ENCODE assay signal across 9 cellular contexts in genomic region chr17:66713533-66714042, GRCh38.
DNase-seq lines count a peak whose midpoint lies in the region; ATAC-seq, FAIRE-seq and TF ChIP-seq lines count a peak whose summit lies in the region.
"Had no signal": no experiment of that assay in that cellular context is flagged by ENCODE, and none has a peak within 500 bp of the region (broad histone marks: within the 10 kb centered on the region; RNA-seq: fewer than 3 reads in every experiment).

No MANE protein-coding gene starts in this region.

- no peak overlapping the region for H3K4me3 ChIP-seq in HepG2 (replicated peaks in 1 of 3; ENCODE audit: insufficient read depth in 1 of 3, low read depth in 2 of 3, low read length in 3 of 3)

- no peak for DNase-seq in HepG2 (ENCODE audit: low spot score)
- no peak for DNase-seq in OCI-M1 (lab: John Stamatoyannopoulos, UW)
- no peak for DNase-seq in NCI-H2107 (lab: John Stamatoyannopoulos, UW)
- no peak for DNase-seq in germinal center (ENCODE audit: low spot score)

- peak; percentile 63 for ATAC-seq in GM18520 (IDR thresholded peaks at IDR 0.05; ENCODE audit: unreplicated experiment)
- ATAC-seq in GM21390 (IDR thresholded peaks at IDR 0.05; ENCODE audit: unreplicated experiment): peak; percentile 69
- peak; percentile 54 for ATAC-seq in HG03520 (IDR thresholded peaks at IDR 0.05; ENCODE audit: unreplicated experiment)
- no peak for ATAC-seq in HepG2
- no peak for ATAC-seq in GM21717 (IDR thresholded peaks at IDR 0.05; ENCODE audit: unreplicated experiment)

- in situ Hi-C loops in HepG2 (cut with HindIII; ENCODE audit: extremely low pct_ligation_motif_present, low pct_unique_long_range_greater_than_20kb): no loop called here

- intact Hi-C loops in HepG2 (cut with micrococcal nuclease; ENCODE audit: unreplicated experiment): no loop called here

- H3K4me2 ChIP-seq in HepG2 (ENCODE audit: low read depth, low read length): no peak overlapping the region

- no peak for TF ChIP-seq RAD21 in HepG2 (CRISPR knock-in tag; IDR thresholded peaks at IDR 0.05)

- no peaks in the 10 kb centered on the region for H4K20me1 ChIP-seq in HepG2 (ENCODE audit: insufficient read depth, low read length)

- no peak for TF ChIP-seq CTCF in HepG2 (CRISPR knock-in tag; IDR thresholded peaks at IDR 0.05)

- H3K36me3 ChIP-seq in HepG2 (replicated peaks in 1 of 2; ENCODE audit: control insufficient read depth in 1 of 2, insufficient read depth in 2 of 2, low read length in 2 of 2): peaks cover 0 to 7% of the 10 kb centered on the region in 2 experiments; a peak in 1 of 5 replicates
- H3K36me3 ChIP-seq: neutrophil had no signal

- TF ChIP-seq POLR2A in HepG2 (IDR thresholded peaks at IDR 0.05; ENCODE audit: insufficient read depth in 1 of 2, low read depth in 2 of 2, low read length in 2 of 2): no peak

- TF ChIP-seq EP300 in HepG2 (IDR thresholded peaks at IDR 0.05; ENCODE audit: low read depth in 2 of 2, low read length in 2 of 2): no peak
- no peak for TF ChIP-seq EP300 in HepG2 (CRISPR knock-in tag; IDR thresholded peaks at IDR 0.05; ENCODE audit: borderline replicate concordance)

- no peak overlapping the region for H3K27ac ChIP-seq in HepG2 (ENCODE audit: extremely low read length, insufficient read depth, low read length)
- H3K27ac ChIP-seq: neutrophil had no signal

- no peak overlapping the region for H2AFZ ChIP-seq in HepG2 (ENCODE audit: low read length)

- POLR2A ChIA-PET in HepG2 (lab: Yijun Ruan, JAX): no interaction called here

- no peaks in the 10 kb centered on the region for H3K79me2 ChIP-seq in HepG2 (ENCODE audit: insufficient read depth, low read length)

- H3K27me3 ChIP-seq in HepG2 (ENCODE audit: control insufficient read depth in 1 of 2, insufficient read depth in 2 of 2, low read length in 2 of 2): no peaks in the 10 kb centered on the region
- H3K27me3 ChIP-seq: neutrophil had no signal

- FAIRE-seq in HepG2 (lab: Jason Lieb, UNC): no peak

- no TSS peak for BruUV-seq in HepG2 (replicated peaks; lab: Mats Ljungman, UMichigan)

- no peak overlapping the region for H3K9ac ChIP-seq in HepG2 (ENCODE audit: insufficient read depth, low read depth, low read length)

- no peaks in the 10 kb centered on the region for H3K9me3 ChIP-seq in HepG2 (ENCODE audit: low read length)
- H3K9me3 ChIP-seq: neutrophil had no signal

- 76% methylated on average over 6 of the region's 6 CpGs for WGBS in HepG2 (ENCODE audit: low lambda C conversion rate)

- CTCF ChIA-PET in HepG2 (lab: Yijun Ruan, JAX; ENCODE audit: low intra/inter-chr PET ratio, low total read pairs): no interaction called here

- H3K4me1 ChIP-seq in HepG2 (ENCODE audit: insufficient read depth, low read length): peaks cover 36% of the 10 kb centered on the region

TF ChIP-seq in HepG2, 621 proteins besides CTCF, POLR2A, EP300 and RAD21:
- TF ChIP-seq TCF7 (IDR thresholded peaks at IDR 0.05; ENCODE audit: low read depth) (peak; percentile 36; the same call in 1 of the 2 replicates), TP53 (CRISPR knock-in tag; conservative IDR thresholded peaks at IDR 0.05) (no peak), RBM22 (optimal IDR thresholded peaks at IDR 0.05; ENCODE audit: low read length) (peak; percentile 13), ATF7 (IDR thresholded peaks at IDR 0.05) (no peak), ATF7 (CRISPR knock-in tag; IDR thresholded peaks at IDR 0.05) (no peak), PAX8 (CRISPR knock-in tag; IDR thresholded peaks at IDR 0.05; ENCODE audit: borderline replicate concordance) (no peak), ZNF7 (CRISPR knock-in tag; IDR thresholded peaks at IDR 0.05) (no peak), RNF2 (conservative IDR thresholded peaks at IDR 0.05; ENCODE audit: low read depth) (no peak)

Comparison
In these comparisons a context has a peak if more than half of its experiments do, and no peak if none do; other contexts are left out.
1. ATAC-seq: peak in GM18520 (single experiment), GM21390 (single experiment) and HG03520 (single experiment); none in HepG2 (single experiment) and GM21717 (single experiment).